ENCODE assay signal across 11 cellular contexts in genomic region chr4:98838977-98839618, GRCh38.
A peak's percentile ranks its signal among the peaks of the same experiment; 100 is the strongest.
DNase-seq lines count a peak whose midpoint lies in the region; ATAC-seq, FAIRE-seq and TF ChIP-seq lines count a peak whose summit lies in the region.
"Had no signal": no experiment of that assay in that cellular context is flagged by ENCODE, and none has a peak within 500 bp of the region (broad histone marks: within the 10 kb centered on the region; RNA-seq: fewer than 3 reads in every experiment).

No MANE protein-coding gene starts in this region.

- H3K36me3 Mint-ChIP-seq in memory B cell: peaks cover 4% of the 10 kb centered on the region
- H3K36me3 Mint-ChIP-seq: stimulated activated effector memory CD8-positive, alpha-beta T cell treated with anti-CD3 and anti-CD28 coated beads, Interleukin-12 subunit alpha, Interleukin-12 subunit beta, amount 100 ng/mL, for 72 hours had no signal

- WGBS in H1 (ENCODE audit: extremely low coverage in 1 of 2, insufficient coverage in 1 of 2, insufficient read length in 1 of 2, insufficient replicate concordance in 2 of 2, low coverage in 1 of 2, low lambda C conversion rate in 2 of 2, missing lambda C conversion rate in 1 of 2), 2 experiments: 76% methylated on average over 5 of the region's 5 CpGs; no CpG with 5 or more reads in 1 of the 2 experiments

- peaks cover 1% of the 10 kb centered on the region for H3K27me3 Mint-ChIP-seq in memory B cell

- no peaks in the 10 kb centered on the region for H3K27me3 ChIP-seq in H1 (replicated peaks in 1 of 4; ENCODE audit: control insufficient read depth in 3 of 4, extremely low read depth in 1 of 4, insufficient read depth in 3 of 4, low read length in 3 of 4)
- H3K27me3 ChIP-seq: SJSA1 had no signal

- DNase-seq in Daoy (ENCODE audit: low read depth): peak; percentile 21
- peak; percentile 44 for DNase-seq in NB4 (ENCODE audit: low read depth)
- no peak for DNase-seq in H1 (ENCODE audit: low read depth in 1 of 2, low spot score in 2 of 2)
- DNase-seq in memory B cell (ENCODE audit: low spot score in 2 of 2): no peak
- DNase-seq in mucosa of descending colon: no peak
- no peak for DNase-seq in UCSD-AML1 (lab: John Stamatoyannopoulos, UW; ENCODE audit: unreplicated experiment)
- no peak for DNase-seq in effector CD4-positive, alpha-beta T cell

- peak overlapping the region; percentile 47 for H3K27ac Mint-ChIP-seq in memory B cell
- H3K27ac Mint-ChIP-seq: stimulated activated effector memory CD8-positive, alpha-beta T cell treated with anti-CD3 and anti-CD28 coated beads, Interleukin-12 subunit alpha, Interleukin-12 subunit beta, amount 100 ng/mL, for 72 hours had no signal

- TF ChIP-seq POLR2A in NB4 (IDR thresholded peaks at IDR 0.05; ENCODE audit: extremely low read depth, insufficient read length) (no peak), H1 (IDR thresholded peaks at IDR 0.05; ENCODE audit: control extremely low read depth in 1 of 2, low read depth in 2 of 2, low read length in 2 of 2) (no peak)

- H3K14ac ChIP-seq in H1 (ENCODE audit: insufficient read length): no peak overlapping the region

- H3K79me2 ChIP-seq in H1 (ENCODE audit: control insufficient read depth in 1 of 2, insufficient read depth in 2 of 2, low read length in 2 of 2): no peaks in the 10 kb centered on the region

- FAIRE-seq in H1 (lab: Jason Lieb, UNC): no peak
- FAIRE-seq: colon had no signal

- H2AFZ ChIP-seq in H1 (ENCODE audit: low read length): peak overlapping the region; percentile 59; the same call in 1 of the 2 replicates

- TF ChIP-seq EP300 in H1 (IDR thresholded peaks at IDR 0.05; ENCODE audit: borderline replicate concordance in 1 of 2, low read depth in 2 of 2, low read length in 2 of 2): no peak

- H3K27ac ChIP-seq in H1 (ENCODE audit: low read depth, low read length): no peak overlapping the region
- H3K27ac ChIP-seq: SJSA1 had no signal

- no peaks in the 10 kb centered on the region for H4K20me1 ChIP-seq in H1 (replicated peaks in 1 of 2; ENCODE audit: control insufficient read depth in 1 of 2, insufficient read depth in 2 of 2, low read length in 2 of 2)

- no peak for ATAC-seq in memory B cell (ENCODE audit: low read depth)
- no peak for ATAC-seq in GM21529 (IDR thresholded peaks at IDR 0.05; ENCODE audit: unreplicated experiment)
- no peak for ATAC-seq in mucosa of descending colon
- ATAC-seq: stimulated activated effector memory CD8-positive, alpha-beta T cell treated with anti-CD3 and anti-CD28 coated beads, Interleukin-12 subunit alpha, Interleukin-12 subunit beta, amount 100 ng/mL, for 72 hours had no signal

- H3K4me3 ChIP-seq in NB4 (ENCODE audit: low read depth, low read length) (no peak overlapping the region), H1 (ENCODE audit: extremely low read depth in 1 of 4, insufficient read depth in 2 of 4, low read depth in 3 of 4, low read length in 4 of 4) (no peak overlapping the region), mucosa of descending colon (no peak overlapping the region)
- H3K4me3 ChIP-seq: SJSA1 had no signal

- no peak overlapping the region for H4K5ac ChIP-seq in H1 (ENCODE audit: insufficient read length, low read depth, low read length)

- H3K9me3 ChIP-seq in H1 (ENCODE audit: insufficient read depth in 2 of 2, low read depth in 1 of 2, low read length in 1 of 2): peaks cover 0 to 3% of the 10 kb centered on the region in 2 experiments; a peak in 2 of 4 replicates
- H3K9me3 ChIP-seq in mucosa of descending colon: no peaks in the 10 kb centered on the region
- H3K9me3 ChIP-seq: SJSA1 had no signal

- H3K18ac ChIP-seq in H1 (ENCODE audit: extremely low read depth, low read length): no peak overlapping the region

- no peak overlapping the region for H2BK15ac ChIP-seq in H1 (ENCODE audit: low read length)

- intact Hi-C loops in mucosa of descending colon (cut with DNase I, micrococcal nuclease): no loop called here

- CTCF ChIA-PET in H1 (lab: Charles Lee; ENCODE audit: partially characterized antibody): interaction anchor here (0.8 kb wide), 1 partner anchor 53 kb away, joined by 3 read pairs; no protein-coding TSS in a partner anchor

- H2BK5ac ChIP-seq in H1 (ENCODE audit: low read depth, low read length): no peak overlapping the region

- no peak overlapping the region for H3K56ac ChIP-seq in H1 (replicated peaks; ENCODE audit: insufficient read length, low read depth, low read length)

- no peak overlapping the region for H3K4me2 ChIP-seq in H1 (ENCODE audit: insufficient read depth in 1 of 2, low read depth in 2 of 2, low read length in 2 of 2)

- no peaks in the 10 kb centered on the region for H3K79me1 ChIP-seq in H1 (ENCODE audit: low read depth, low read length)

- no peak overlapping the region for H2BK12ac ChIP-seq in H1 (ENCODE audit: low read depth, low read length)

- no peak overlapping the region for H2AK5ac ChIP-seq in H1 (ENCODE audit: low read depth, low read length)

- no peak overlapping the region for H4K8ac ChIP-seq in H1 (ENCODE audit: extremely low read depth, insufficient read depth, low read length)

- no peak overlapping the region for H2BK120ac ChIP-seq in H1 (replicated peaks; ENCODE audit: low read depth, low read length)

- no peak overlapping the region for H3K4me3 Mint-ChIP-seq in memory B cell
- H3K4me3 Mint-ChIP-seq: stimulated activated effector memory CD8-positive, alpha-beta T cell treated with anti-CD3 and anti-CD28 coated beads, Interleukin-12 subunit alpha, Interleukin-12 subunit beta, amount 100 ng/mL, for 72 hours had no signal

- POLR2A ChIA-PET in H1 (lab: Charles Lee; ENCODE audit: partially characterized antibody): no interaction called here

- H3K4me1 ChIP-seq in H1 (replicated peaks in 1 of 4; ENCODE audit: control insufficient read depth in 3 of 4, insufficient read depth in 4 of 4, low read length in 3 of 4) (no peaks in the 10 kb centered on the region), mucosa of descending colon (ENCODE audit: low read depth) (no peaks in the 10 kb centered on the region)
- H3K4me1 ChIP-seq: SJSA1 had no signal

- no peak for TF ChIP-seq RAD21 in H1 (IDR thresholded peaks at IDR 0.05 in 1 of 2, conservative IDR thresholded peaks at IDR 0.05 in 1 of 2; ENCODE audit: low read depth in 2 of 2, low read length in 2 of 2)

- H3K36me3 ChIP-seq in H1 (ENCODE audit: control insufficient read depth in 2 of 4, insufficient read depth in 4 of 4, low read length in 3 of 4) (peaks cover 0 to 3% (median 0%) of the 10 kb centered on the region in 4 experiments; a peak in 1 of 8 replicates), mucosa of descending colon (ENCODE audit: low read depth) (no peaks in the 10 kb centered on the region)
- H3K36me3 ChIP-seq: SJSA1 had no signal

- no peak overlapping the region for H2BK20ac ChIP-seq in H1 (ENCODE audit: low read length)

- peaks cover 7% of the 10 kb centered on the region for H3K4me1 Mint-ChIP-seq in memory B cell
- H3K4me1 Mint-ChIP-seq: stimulated activated effector memory CD8-positive, alpha-beta T cell treated with anti-CD3 and anti-CD28 coated beads, Interleukin-12 subunit alpha, Interleukin-12 subunit beta, amount 100 ng/mL, for 72 hours had no signal

- no peak for TF ChIP-seq CTCF in NB4 (IDR thresholded peaks at IDR 0.05; ENCODE audit: low read depth, low read length)
- TF ChIP-seq CTCF in H1 (IDR thresholded peaks at IDR 0.05; ENCODE audit: control extremely low read depth in 1 of 3, insufficient read depth in 1 of 3, low read depth in 1 of 3, low read length in 3 of 3): no peak
- no peak for TF ChIP-seq CTCF in mucosa of descending colon (IDR thresholded peaks at IDR 0.05)

- H3K23ac ChIP-seq in H1 (ENCODE audit: insufficient read length): no peak overlapping the region

- H3K9me3 Mint-ChIP-seq in memory B cell: peaks cover 4% of the 10 kb centered on the region
- H3K9me3 Mint-ChIP-seq: stimulated activated effector memory CD8-positive, alpha-beta T cell treated with anti-CD3 and anti-CD28 coated beads, Interleukin-12 subunit alpha, Interleukin-12 subunit beta, amount 100 ng/mL, for 72 hours had no signal

- H3K4ac ChIP-seq in H1 (replicated peaks; ENCODE audit: insufficient read length, low read depth, low read length): no peak overlapping the region

- no peaks in the 10 kb centered on the region; the same call in 1 of the 2 replicates for H3K23me2 ChIP-seq in H1 (ENCODE audit: low read depth, low read length)

- no peak overlapping the region for H3K9ac ChIP-seq in H1 (replicated peaks in 1 of 4; ENCODE audit: extremely low read depth in 1 of 4, low read depth in 3 of 4, low read length in 3 of 4)

- no peak overlapping the region for H4K91ac ChIP-seq in H1 (replicated peaks; ENCODE audit: insufficient read length, low read length)

TF ChIP-seq in H1, 55 proteins besides CTCF, POLR2A, EP300 and RAD21:
- TF ChIP-seq TAF1 (IDR thresholded peaks at IDR 0.05; ENCODE audit: low read depth, low read length) (no peak), SIN3A (conservative IDR thresholded peaks at IDR 0.05 in 1 of 2, IDR thresholded peaks at IDR 0.05 in 1 of 2; ENCODE audit: low read depth in 1 of 2, low read length in 2 of 2) (no peak), RFX5 (IDR thresholded peaks at IDR 0.05; ENCODE audit: borderline replicate concordance, low read depth, low read length) (no peak), RNF2 (IDR thresholded peaks at IDR 0.05; ENCODE audit: borderline replicate concordance, low read depth, low read length, missing control alignments, poor library complexity, severe bottlenecking) (no peak), POLR2AphosphoS5 (IDR thresholded peaks at IDR 0.05; ENCODE audit: low read depth, low read length) (no peak)

Comparison
In these comparisons a context has a peak if more than half of its experiments do, and no peak if none do; other contexts are left out.
1. DNase-seq: peak in Daoy (single experiment) and NB4 (single experiment); none in H1 (0 of 2), memory B cell (0 of 2), mucosa of descending colon (0 of 3), UCSD-AML1 (single experiment) and effector CD4-positive, alpha-beta T cell (single experiment).